ENCODE assay signal across 8 cellular contexts in genomic region chr2:60548844-60549243, GRCh38. TPM values are rescaled to one million over a fixed set of nuclear protein-coding genes. Genes with fewer than 3 reads are reported as not detected.
A peak's percentile ranks its signal among the peaks of the same experiment; 100 is the strongest.
DNase-seq lines count a peak whose midpoint lies in the region; ATAC-seq and TF ChIP-seq lines count a peak whose summit lies in the region.

No MANE protein-coding gene starts in this region.

- H3K36me3 Mint-ChIP-seq in CD8-positive, alpha-beta T cell: no peaks in the 10 kb centered on the region
- no peaks in the 10 kb centered on the region for H3K36me3 Mint-ChIP-seq in nephron progenitor cell (ENCODE audit: low read depth)

- no peaks in the 10 kb centered on the region for H3K9me3 ChIP-seq in CD8-positive, alpha-beta T cell (ENCODE audit: low read length)
- H3K9me3 ChIP-seq in Karpas-422 (ENCODE audit: low read length): no peaks in the 10 kb centered on the region

- H3K4me2 ChIP-seq in Karpas-422 (ENCODE audit: low read depth, low read length, poor library complexity, severe bottlenecking): peak overlapping the region; percentile 87

- ATAC-seq in CD8-positive, alpha-beta T cell: no peak
- ATAC-seq in HG02763 (IDR thresholded peaks at IDR 0.05; ENCODE audit: unreplicated experiment) (no peak), GM18867 (IDR thresholded peaks at IDR 0.05; ENCODE audit: unreplicated experiment) (no peak), HG03095 (IDR thresholded peaks at IDR 0.05; ENCODE audit: unreplicated experiment) (no peak)

- no peak for TF ChIP-seq CTCF in CD8-positive, alpha-beta T cell (IDR thresholded peaks at IDR 0.05)
- TF ChIP-seq CTCF in choroid plexus epithelial cell (conservative IDR thresholded peaks at IDR 0.05; ENCODE audit: low read depth, low read length) (no peak), nephron progenitor cell (IDR thresholded peaks at IDR 0.05) (no peak)

- H3K4me1 ChIP-seq in CD8-positive, alpha-beta T cell (ENCODE audit: insufficient read depth, low read length): peaks cover 37% of the 10 kb centered on the region
- peaks cover 63% of the 10 kb centered on the region for H3K4me1 ChIP-seq in Karpas-422 (ENCODE audit: low read length)

- peaks cover 70% of the 10 kb centered on the region for H3K27me3 Mint-ChIP-seq in CD8-positive, alpha-beta T cell (ENCODE audit: low read depth)
- peaks cover 46% of the 10 kb centered on the region for H3K27me3 Mint-ChIP-seq in nephron progenitor cell (ENCODE audit: low read depth, poor library complexity)

- H3K9ac ChIP-seq in Karpas-422 (ENCODE audit: low read length): peak overlapping the region; percentile 90

- no peaks in the 10 kb centered on the region for H3K36me3 ChIP-seq in CD8-positive, alpha-beta T cell (ENCODE audit: insufficient read depth, low read length)
- H3K36me3 ChIP-seq in Karpas-422 (ENCODE audit: insufficient read depth, low read length): peaks cover 33% of the 10 kb centered on the region

- no peak overlapping the region for H2AFZ ChIP-seq in Karpas-422 (ENCODE audit: low read length)

- POLR2A ChIA-PET in CD8-positive, alpha-beta T cell (lab: Charles Lee): no interaction called here

- H3K9me3 Mint-ChIP-seq in CD8-positive, alpha-beta T cell: no peaks in the 10 kb centered on the region
- no peaks in the 10 kb centered on the region for H3K9me3 Mint-ChIP-seq in nephron progenitor cell

- H3K4me3 Mint-ChIP-seq in CD8-positive, alpha-beta T cell: peak overlapping the region; percentile 90
- peak overlapping the region; percentile 92 for H3K4me3 Mint-ChIP-seq in nephron progenitor cell

- no peak overlapping the region for H3K4me3 ChIP-seq in CD8-positive, alpha-beta T cell (ENCODE audit: low read depth, low read length)
- peak overlapping the region; percentile 82 for H3K4me3 ChIP-seq in Karpas-422 (ENCODE audit: low read length)
- H3K4me3 ChIP-seq in choroid plexus epithelial cell (ENCODE audit: low read depth, low read length): peak overlapping the region; percentile 85

- H3K27ac ChIP-seq in CD8-positive, alpha-beta T cell (ENCODE audit: low read depth, low read length): no peak overlapping the region
- H3K27ac ChIP-seq in Karpas-422 (ENCODE audit: low read length): peak overlapping the region; percentile 94

- no peaks in the 10 kb centered on the region for H3K9me2 ChIP-seq in Karpas-422 (replicated peaks; ENCODE audit: insufficient read depth, low read length)

- peaks cover 34% of the 10 kb centered on the region; the same call in 1 of the 2 replicates for H4K20me1 ChIP-seq in Karpas-422 (ENCODE audit: insufficient read depth, low read depth, low read length)

- H3K27ac Mint-ChIP-seq in CD8-positive, alpha-beta T cell: peak overlapping the region; percentile 22
- no peak overlapping the region for H3K27ac Mint-ChIP-seq in nephron progenitor cell

- no peak for DNase-seq in CD8-positive, alpha-beta T cell
- DNase-seq in Karpas-422 (peak; percentile 77), choroid plexus epithelial cell (ENCODE audit: low read depth) (no peak), nephron progenitor cell (no peak)
- DNase-seq in activated CD8-positive, alpha-beta memory T cell treated with anti-CD3 and anti-CD28 coated beads for 24 hours: no peak

- H3K79me2 ChIP-seq in Karpas-422 (ENCODE audit: low read length): peaks cover 89% of the 10 kb centered on the region

- H3K27me3 ChIP-seq in CD8-positive, alpha-beta T cell (ENCODE audit: insufficient read depth, low read length): peaks cover 25% of the 10 kb centered on the region
- H3K27me3 ChIP-seq in Karpas-422 (ENCODE audit: low read length): no peaks in the 10 kb centered on the region

- peaks cover 34% of the 10 kb centered on the region for H3K4me1 Mint-ChIP-seq in CD8-positive, alpha-beta T cell (ENCODE audit: low read depth)
- H3K4me1 Mint-ChIP-seq in nephron progenitor cell: peaks cover 34% of the 10 kb centered on the region

- CTCF ChIA-PET in CD8-positive, alpha-beta T cell (lab: Charles Lee): interaction anchor here (1.8 kb wide), 1 partner anchor 12 kb away, joined by 6 read pairs; no protein-coding TSS in a partner anchor

- intact Hi-C loops in CD8-positive, alpha-beta T cell (cut with DNase I, micrococcal nuclease): no loop called here

RNA-seq across cellular contexts. Expression of gene BCL11A, which starts 4.6 kb away (rescaled TPM):
- 1 to 10 TPM; 2.0 to 2.6 TPM for total RNA-seq in CD8-positive, alpha-beta T cell
- 159 and 190 TPM in 2 replicates for total RNA-seq in Karpas-422 (2014; rRNA removed; shearing (Covaris generic); ENCODE audit: low replicate concordance)

Comparison
In these comparisons a context has a peak if more than half of its experiments do, and no peak if none do; other contexts are left out.
1. RNA of gene BCL11A, which starts 4.6 kb away (total RNA-seq): 159 to 190 TPM in Karpas-422; 2.0 to 2.6 TPM in CD8-positive, alpha-beta T cell; every median in the first group is over 10 times any median in the second.